Comparison of ENCODE assay signal across 20 cellular contexts in genomic region chr7:150401424-150401790, GRCh38. TPM values are rescaled to one million over a fixed set of nuclear protein-coding genes. Genes with fewer than 3 reads are reported as not detected.
DNase-seq lines count a peak whose midpoint lies in the region; ATAC-seq, FAIRE-seq and TF ChIP-seq lines count a peak whose summit lies in the region.
"Had no signal": no experiment of that assay in that cellular context is flagged by ENCODE, and none has a peak within 500 bp of the region (broad histone marks: within the 10 kb centered on the region; RNA-seq: fewer than 3 reads in every experiment).

No MANE protein-coding gene starts in this region.

- no peak for FAIRE-seq in astrocyte (lab: Jason Lieb, UNC)
- FAIRE-seq: endometrium, HTR-8/SVneo had no signal

- no peaks in the 10 kb centered on the region for H3K79me2 ChIP-seq in astrocyte (ENCODE audit: insufficient read depth, low read length)

- TF ChIP-seq CTCF in GM12865 (IDR thresholded peaks at IDR 0.05; ENCODE audit: insufficient read depth, low read depth, low read length, missing control alignments): no peak
- TF ChIP-seq CTCF in astrocyte (IDR thresholded peaks at IDR 0.05; ENCODE audit: insufficient read depth, low read depth, low read length): no peak
- no peak for TF ChIP-seq CTCF in neural crest cell (conservative IDR thresholded peaks at IDR 0.05)

- H3K4me1 Mint-ChIP-seq in astrocyte (ENCODE audit: low read depth, unreplicated experiment) (peaks cover 61% of the 10 kb centered on the region), neural crest cell (peaks cover 76% of the 10 kb centered on the region)
- H3K4me1 Mint-ChIP-seq in activated naive CD8-positive, alpha-beta T cell treated with anti-CD3 and anti-CD28 coated beads for 36 hours: peaks cover 45% of the 10 kb centered on the region

- peak; percentile 41 for DNase-seq in GM12865 (ENCODE audit: low read depth)
- DNase-seq in astrocyte (ENCODE audit: low read depth): no peak
- no peak for DNase-seq in neural crest cell (ENCODE audit: low read depth, low spot score)
- no peak for DNase-seq in DMS 273 treated with DMSO at 0.1 percent for 48 hours (lab: John Stamatoyannopoulos, UW)
- DNase-seq in activated naive CD8-positive, alpha-beta T cell treated with anti-CD3 and anti-CD28 coated beads for 36 hours: no peak
- DNase-seq in NCI-H128 (lab: John Stamatoyannopoulos, UW; ENCODE audit: unreplicated experiment): no peak
- DNase-seq: activated CD4-positive, alpha-beta T cell treated with anti-CD3 and anti-CD28 coated beads for 36 hours; activated CD8-positive, alpha-beta memory T cell treated with anti-CD3 and anti-CD28 coated beads, Interleukin-2, amount 50 U/mL, for 4 hours; activated naive CD4-positive, alpha-beta T cell treated with Interleukin-2 at 50 U/mL for 16 hours; GF-D8; left ventricle myocardium inferior; NCI-H2029; NCI-H510A treated with DMSO at 0.1 percent for 48 hours; stimulated activated CD4-positive, alpha-beta T cell treated with anti-CD3 and anti-CD28 coated beads, Interleukin-2, amount 100 ng/mL, for 48 hours had no signal

- H3K36me3 Mint-ChIP-seq in astrocyte (ENCODE audit: low read depth, unreplicated experiment) (peaks cover 7% of the 10 kb centered on the region), neural crest cell (ENCODE audit: low read depth) (no peaks in the 10 kb centered on the region)
- no peaks in the 10 kb centered on the region for H3K36me3 Mint-ChIP-seq in activated naive CD8-positive, alpha-beta T cell treated with anti-CD3 and anti-CD28 coated beads for 36 hours

- H3K27me3 Mint-ChIP-seq in astrocyte (ENCODE audit: low read depth, unreplicated experiment) (no peaks in the 10 kb centered on the region), neural crest cell (ENCODE audit: low read depth) (no peaks in the 10 kb centered on the region)
- H3K27me3 Mint-ChIP-seq in activated naive CD8-positive, alpha-beta T cell treated with anti-CD3 and anti-CD28 coated beads for 36 hours: no peaks in the 10 kb centered on the region
- H3K27me3 Mint-ChIP-seq: activated CD4-positive, alpha-beta T cell treated with anti-CD3 and anti-CD28 coated beads for 36 hours had no signal

- no peaks in the 10 kb centered on the region for H3K9me3 Mint-ChIP-seq in astrocyte (ENCODE audit: unreplicated experiment)
- no peaks in the 10 kb centered on the region for H3K9me3 Mint-ChIP-seq in neural crest cell
- no peaks in the 10 kb centered on the region for H3K9me3 Mint-ChIP-seq in activated naive CD8-positive, alpha-beta T cell treated with anti-CD3 and anti-CD28 coated beads for 36 hours

- no peak overlapping the region for H3K4me3 Mint-ChIP-seq in astrocyte (ENCODE audit: unreplicated experiment)
- peak overlapping the region; percentile 75 for H3K4me3 Mint-ChIP-seq in neural crest cell
- H3K4me3 Mint-ChIP-seq in activated naive CD8-positive, alpha-beta T cell treated with anti-CD3 and anti-CD28 coated beads for 36 hours: no peak overlapping the region
- H3K4me3 Mint-ChIP-seq: activated CD4-positive, alpha-beta T cell treated with anti-CD3 and anti-CD28 coated beads for 36 hours had no signal

- H3K27ac Mint-ChIP-seq in astrocyte (ENCODE audit: unreplicated experiment) (peak overlapping the region; percentile 47), neural crest cell (ENCODE audit: unreplicated experiment) (peak overlapping the region; percentile 86)
- H3K27ac Mint-ChIP-seq in activated naive CD8-positive, alpha-beta T cell treated with anti-CD3 and anti-CD28 coated beads for 36 hours: no peak overlapping the region
- H3K27ac Mint-ChIP-seq: activated CD4-positive, alpha-beta T cell treated with anti-CD3 and anti-CD28 coated beads for 36 hours had no signal

- H3K4me1 ChIP-seq in astrocyte (ENCODE audit: insufficient read depth, low read length): peaks cover 16% of the 10 kb centered on the region

- H3K4me3 ChIP-seq in GM12865 (ENCODE audit: low read depth, low read length) (no peak overlapping the region), astrocyte (ENCODE audit: insufficient read depth, low read depth, low read length) (no peak overlapping the region)
- H3K4me3 ChIP-seq: left ventricle myocardium inferior had no signal

- peaks cover 15% of the 10 kb centered on the region for H4K20me1 ChIP-seq in astrocyte (ENCODE audit: insufficient read depth, low read length)

- no peak overlapping the region for H3K9ac ChIP-seq in astrocyte (ENCODE audit: low read length)

- ATAC-seq in HG02588 (IDR thresholded peaks at IDR 0.05; ENCODE audit: unreplicated experiment) (peak; percentile 27), GM21576 (IDR thresholded peaks at IDR 0.05; ENCODE audit: unreplicated experiment) (no peak)
- ATAC-seq: activated CD4-positive, alpha-beta T cell treated with anti-CD3 and anti-CD28 coated beads for 36 hours; HCT116 had no signal

- no peak overlapping the region for H3K27ac ChIP-seq in astrocyte (ENCODE audit: low read depth, low read length)
- H3K27ac ChIP-seq: left ventricle myocardium inferior had no signal

- H3K27me3 ChIP-seq in astrocyte (ENCODE audit: insufficient read depth, low read length): no peaks in the 10 kb centered on the region

- H3K36me3 ChIP-seq in astrocyte (ENCODE audit: insufficient read depth, low read length): no peaks in the 10 kb centered on the region

- H2AFZ ChIP-seq in astrocyte (ENCODE audit: low read depth, low read length): no peak overlapping the region

- no peak overlapping the region for H3K4me2 ChIP-seq in astrocyte (ENCODE audit: low read length)

- H3K9me3 ChIP-seq in astrocyte (ENCODE audit: insufficient read depth, low read depth, low read length): no peaks in the 10 kb centered on the region
- H3K9me3 ChIP-seq: left ventricle myocardium inferior had no signal

RNA-seq across cellular contexts. Expression of gene ZNF775, which starts 22.3 kb away (rescaled TPM):
- total RNA-seq in astrocyte: 6.4 and 6.5 TPM in 2 replicates
- 13.3 and 16.5 TPM in 2 replicates for total RNA-seq in neural crest cell
- total RNA-seq in activated naive CD8-positive, alpha-beta T cell treated with anti-CD3 and anti-CD28 coated beads for 36 hours: 1 to 10 TPM; 3.7 to 4.0 TPM

RNA-seq across cellular contexts. Expression of gene REPIN1, which starts 32.8 kb away (rescaled TPM):
- total RNA-seq in astrocyte: 80.1 and 95.3 TPM in 2 replicates
- total RNA-seq in neural crest cell: 212 and 224 TPM in 2 replicates
- total RNA-seq in activated naive CD8-positive, alpha-beta T cell treated with anti-CD3 and anti-CD28 coated beads for 36 hours: 10 to 100 TPM; 54.7 to 55.1 TPM

RNA-seq across cellular contexts. Expression of gene GIMAP8, which starts 49.0 kb away (rescaled TPM):
- total RNA-seq in astrocyte (not detected in 2 replicates), neural crest cell (not detected in 2 replicates)
- 10 to 100 TPM; 11.1 to 11.9 TPM for total RNA-seq in activated naive CD8-positive, alpha-beta T cell treated with anti-CD3 and anti-CD28 coated beads for 36 hours
- total RNA-seq: fibroblast of villous mesenchyme had no signal

RNA-seq across cellular contexts. Expression of gene RARRES2, which starts 60.0 kb away (rescaled TPM):
- 19.4 and 21.7 TPM in 2 replicates for total RNA-seq in astrocyte
- 24.4 and 26.3 TPM in 2 replicates for total RNA-seq in neural crest cell
- not detected for total RNA-seq in activated naive CD8-positive, alpha-beta T cell treated with anti-CD3 and anti-CD28 coated beads for 36 hours
- total RNA-seq: activated CD4-positive, alpha-beta T cell treated with anti-CD3 and anti-CD28 coated beads for 36 hours had no signal

Comparison
In these comparisons a context has a peak if more than half of its experiments do, and no peak if none do; other contexts are left out.
1. RNA of gene GIMAP8, which starts 49.0 kb away (total RNA-seq): 11.1 to 11.9 TPM in activated naive CD8-positive, alpha-beta T cell treated with anti-CD3 and anti-CD28 coated beads for 36 hours; not detected in astrocyte and not detected in neural crest cell; every median in the first group is over 10 times any median in the second.